ENCODE assay signal across 8 cellular contexts in the genomic region with DNA sequence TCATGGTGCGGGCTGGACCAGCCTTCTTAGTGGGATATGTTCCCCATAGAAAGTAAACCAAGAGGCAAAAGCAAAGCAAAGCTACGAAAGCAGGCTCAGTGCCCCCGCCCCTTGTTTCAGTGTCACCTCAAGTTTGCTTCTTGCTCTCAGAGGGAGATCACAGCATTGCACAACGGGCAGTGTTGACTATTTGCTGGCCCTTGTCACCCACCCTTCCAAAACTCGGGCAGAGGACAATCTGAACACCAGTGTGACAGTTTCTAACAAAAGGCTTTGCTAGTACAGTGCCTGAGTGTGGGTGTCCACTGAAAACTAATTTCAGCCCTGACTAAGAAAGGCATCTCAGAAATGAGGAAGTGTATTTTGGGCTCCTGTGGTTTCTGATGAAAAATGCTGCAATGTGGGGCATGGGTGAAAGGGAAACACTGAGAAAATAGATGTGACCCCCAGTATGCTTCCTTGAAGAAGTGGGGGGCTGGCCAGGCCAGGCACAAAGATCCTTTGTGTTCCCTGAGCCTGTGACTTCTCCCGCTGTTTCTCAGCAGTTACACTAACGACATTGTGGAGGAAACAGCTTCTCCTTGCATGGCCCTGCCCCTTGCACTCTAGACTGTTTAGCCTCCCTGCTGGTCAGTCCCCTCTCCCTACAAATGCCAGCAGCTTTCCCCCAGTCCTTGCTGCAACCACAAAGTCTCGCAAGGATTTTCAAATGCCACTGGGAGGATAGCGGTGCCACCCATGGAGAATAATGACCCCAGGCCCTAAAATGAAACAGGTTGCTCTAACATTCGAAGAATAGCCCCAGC. TPM values are rescaled to one million over a fixed set of nuclear protein-coding genes. Genes with fewer than 3 reads are reported as not detected.
DNase-seq lines count a peak whose midpoint lies in the region; ATAC-seq and TF ChIP-seq lines count a peak whose summit lies in the region.

No MANE protein-coding gene starts in this region.

- DNase-seq in AML-193 (lab: John Stamatoyannopoulos, UW) = peak; percentile 77 to 81
- DNase-seq in SJCRH30 = peak; percentile 62 to 65
- no peak for DNase-seq in esophagus muscularis mucosa (ENCODE audit: extremely low spot score)
- DNase-seq in natural killer cell treated with Interleukin-12 subunit alpha and Interleukin-12 subunit beta and Interleukin-15 and Interleukin-18, amount 100 ng/mL, for 72 hours (ENCODE audit: low spot score) = peak; percentile 73
- no peak for DNase-seq in activated effector memory CD4-positive, alpha-beta T cell treated with Interleukin-2 at 50 U/mL for 16 hours
- no peak for DNase-seq in NCI-H2029 (lab: John Stamatoyannopoulos, UW)

- no peak for TF ChIP-seq CTCF in esophagus muscularis mucosa (IDR thresholded peaks at IDR 0.05)

- WGBS in esophagus muscularis mucosa = 53% methylated on average over 10 of the region's 10 CpGs

- no peaks in the 10 kb centered on the region for H3K9me3 Mint-ChIP-seq in natural killer cell treated with Interleukin-12 subunit alpha and Interleukin-12 subunit beta and Interleukin-15 and Interleukin-18, amount 100 ng/mL, for 72 hours

- H3K27ac ChIP-seq in SJCRH30 (peak overlapping the region; percentile 74), esophagus muscularis mucosa (replicated peaks in 1 of 4) (peak overlapping the region; percentile 60 to 75 (median 70))

- no peaks in the 10 kb centered on the region; the same call in 1 of the 2 replicates for H3K9me3 ChIP-seq in SJCRH30 (replicated peaks)
- H3K9me3 ChIP-seq in esophagus muscularis mucosa = no peaks in the 10 kb centered on the region

- H3K4me3 ChIP-seq in SJCRH30 (peak overlapping the region; percentile 35), esophagus muscularis mucosa (peak overlapping the region in 1 of 4 donors; percentile 8)

- H3K4me1 ChIP-seq in SJCRH30 (peaks cover 16% of the 10 kb centered on the region), esophagus muscularis mucosa (peaks cover 25 to 39% (median 30%) of the 10 kb centered on the region in 4 donors)

- ATAC-seq in GM19035 (IDR thresholded peaks at IDR 0.05; ENCODE audit: unreplicated experiment) (peak; percentile 92), HG03108 (IDR thresholded peaks at IDR 0.05; ENCODE audit: unreplicated experiment) (peak; percentile 78)
- peak; percentile 90 to 91 for ATAC-seq in natural killer cell treated with Interleukin-12 subunit alpha and Interleukin-12 subunit beta and Interleukin-15 and Interleukin-18, amount 100 ng/mL, for 72 hours

- TF ChIP-seq EP300 in esophagus muscularis mucosa (IDR thresholded peaks at IDR 0.05) = peak; percentile 15

- peaks cover 33% of the 10 kb centered on the region in 2 donors for H3K4me1 Mint-ChIP-seq in natural killer cell treated with Interleukin-12 subunit alpha and Interleukin-12 subunit beta and Interleukin-15 and Interleukin-18, amount 100 ng/mL, for 72 hours (ENCODE audit: low read depth in 2 of 2)

- H3K4me3 Mint-ChIP-seq in natural killer cell treated with Interleukin-12 subunit alpha and Interleukin-12 subunit beta and Interleukin-15 and Interleukin-18, amount 100 ng/mL, for 72 hours = peak overlapping the region; percentile 54

- H3K27me3 ChIP-seq in SJCRH30 (no peaks in the 10 kb centered on the region), esophagus muscularis mucosa (no peaks in the 10 kb centered on the region)

- no peaks in the 10 kb centered on the region for H3K36me3 ChIP-seq in SJCRH30
- H3K36me3 ChIP-seq in esophagus muscularis mucosa = no peaks in the 10 kb centered on the region

- no peaks in the 10 kb centered on the region for H3K27me3 Mint-ChIP-seq in natural killer cell treated with Interleukin-12 subunit alpha and Interleukin-12 subunit beta and Interleukin-15 and Interleukin-18, amount 100 ng/mL, for 72 hours

- peak overlapping the region; percentile 59 to 92 for H3K27ac Mint-ChIP-seq in natural killer cell treated with Interleukin-12 subunit alpha and Interleukin-12 subunit beta and Interleukin-15 and Interleukin-18, amount 100 ng/mL, for 72 hours

- intact Hi-C loops in esophagus muscularis mucosa (cut with DNase I) = no loop called here

- no peak for TF ChIP-seq POLR2A in esophagus muscularis mucosa (IDR thresholded peaks at IDR 0.05; ENCODE audit: low read depth)

- H3K36me3 Mint-ChIP-seq in natural killer cell treated with Interleukin-12 subunit alpha and Interleukin-12 subunit beta and Interleukin-15 and Interleukin-18, amount 100 ng/mL, for 72 hours = no peaks in the 10 kb centered on the region

RNA-seq across cellular contexts. Expression of a gene that starts 33.3 kb away (rescaled TPM):
- 0.06 and 0.13 TPM in 2 replicates for total RNA-seq in SJCRH30 (2014; rRNA removed; shearing (Covaris generic))
- total RNA-seq in esophagus muscularis mucosa = 1 to 10 TPM; 1.5 to 2.9 (median 2.2) TPM
- 1 to 10 TPM; 1.2 to 4.7 TPM for total RNA-seq in natural killer cell treated with Interleukin-12 subunit alpha and Interleukin-12 subunit beta and Interleukin-15 and Interleukin-18, amount 100 ng/mL, for 72 hours

Comparison
In these comparisons a context has a peak if more than half of its experiments do, and no peak if none do; other contexts are left out.
1. DNase-seq: peak in AML-193 (2 of 2), SJCRH30 (2 of 2) and natural killer cell treated with Interleukin-12 subunit alpha and Interleukin-12 subunit beta and Interleukin-15 and Interleukin-18, amount 100 ng/mL, for 72 hours (single experiment); none in esophagus muscularis mucosa (single experiment), activated effector memory CD4-positive, alpha-beta T cell treated with Interleukin-2 at 50 U/mL for 16 hours (single experiment) and NCI-H2029 (single experiment).
2. Peak in every context shown above with its lines, with median percentiles within 50 percentile points of each other: ATAC-seq.